1 cellular context compared by ENCODE assay signal in the genomic region with DNA sequence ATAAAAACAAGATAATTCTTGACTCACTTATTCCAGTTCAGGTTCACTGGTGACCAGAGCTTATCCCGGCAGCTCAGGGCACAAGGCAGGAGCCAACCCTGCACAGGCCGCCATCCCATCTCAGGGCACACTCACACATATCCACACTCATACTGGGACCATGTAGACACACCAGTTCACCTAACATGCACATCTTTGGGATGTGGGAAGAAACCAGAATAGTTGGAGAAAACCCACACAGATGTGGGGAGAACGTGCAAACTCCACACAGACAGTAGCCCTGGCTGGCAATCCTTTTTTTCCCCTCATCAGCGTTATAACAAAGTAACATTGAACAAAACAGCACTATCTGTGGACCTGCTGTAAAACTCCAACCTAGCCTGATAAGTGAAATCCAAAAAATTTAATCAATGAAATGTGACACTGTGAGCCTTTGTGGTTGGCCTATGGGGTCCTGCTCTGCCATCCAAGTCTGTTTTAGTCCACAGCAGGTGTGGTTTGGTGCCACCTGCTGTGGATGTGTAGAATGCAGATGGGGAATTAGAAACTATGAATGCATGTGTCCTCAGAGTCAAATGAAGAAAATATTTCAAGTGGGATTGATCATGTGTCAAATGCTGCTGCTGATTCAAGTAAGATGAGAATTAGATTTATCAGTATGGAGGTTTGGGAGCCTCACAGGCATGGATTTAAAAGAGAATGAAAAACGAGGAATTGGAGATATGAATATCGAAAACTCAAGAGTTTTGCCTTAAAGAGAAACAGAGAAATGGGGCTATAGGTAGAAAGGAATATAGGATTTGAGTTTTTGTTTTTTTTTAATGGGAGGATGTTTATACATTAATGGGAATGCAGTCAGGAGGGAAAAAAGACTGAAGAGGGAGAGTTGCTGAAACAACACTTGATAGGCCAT.
TF ChIP-seq lines count a peak whose summit lies in the region.

No MANE protein-coding gene starts in this region.

TF ChIP-seq in A549, 52 proteins besides CTCF, POLR2A, EP300 and RAD21 (continued from another document):
- TF ChIP-seq, protein P1, sequence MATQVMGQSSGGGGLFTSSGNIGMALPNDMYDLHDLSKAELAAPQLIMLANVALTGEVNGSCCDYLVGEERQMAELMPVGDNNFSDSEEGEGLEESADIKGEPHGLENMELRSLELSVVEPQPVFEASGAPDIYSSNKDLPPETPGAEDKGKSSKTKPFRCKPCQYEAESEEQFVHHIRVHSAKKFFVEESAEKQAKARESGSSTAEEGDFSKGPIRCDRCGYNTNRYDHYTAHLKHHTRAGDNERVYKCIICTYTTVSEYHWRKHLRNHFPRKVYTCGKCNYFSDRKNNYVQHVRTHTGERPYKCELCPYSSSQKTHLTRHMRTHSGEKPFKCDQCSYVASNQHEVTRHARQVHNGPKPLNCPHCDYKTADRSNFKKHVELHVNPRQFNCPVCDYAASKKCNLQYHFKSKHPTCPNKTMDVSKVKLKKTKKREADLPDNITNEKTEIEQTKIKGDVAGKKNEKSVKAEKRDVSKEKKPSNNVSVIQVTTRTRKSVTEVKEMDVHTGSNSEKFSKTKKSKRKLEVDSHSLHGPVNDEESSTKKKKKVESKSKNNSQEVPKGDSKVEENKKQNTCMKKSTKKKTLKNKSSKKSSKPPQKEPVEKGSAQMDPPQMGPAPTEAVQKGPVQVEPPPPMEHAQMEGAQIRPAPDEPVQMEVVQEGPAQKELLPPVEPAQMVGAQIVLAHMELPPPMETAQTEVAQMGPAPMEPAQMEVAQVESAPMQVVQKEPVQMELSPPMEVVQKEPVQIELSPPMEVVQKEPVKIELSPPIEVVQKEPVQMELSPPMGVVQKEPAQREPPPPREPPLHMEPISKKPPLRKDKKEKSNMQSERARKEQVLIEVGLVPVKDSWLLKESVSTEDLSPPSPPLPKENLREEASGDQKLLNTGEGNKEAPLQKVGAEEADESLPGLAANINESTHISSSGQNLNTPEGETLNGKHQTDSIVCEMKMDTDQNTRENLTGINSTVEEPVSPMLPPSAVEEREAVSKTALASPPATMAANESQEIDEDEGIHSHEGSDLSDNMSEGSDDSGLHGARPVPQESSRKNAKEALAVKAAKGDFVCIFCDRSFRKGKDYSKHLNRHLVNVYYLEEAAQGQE (IDR thresholded peaks at IDR 0.05): no peak
- no peak for TF ChIP-seq CBX2 (IDR thresholded peaks at IDR 0.05; ENCODE audit: borderline replicate concordance, low read depth)
- 0 out of 2 replicates have a peak, but pooled peaks have one; percentile 34 for TF ChIP-seq POLR2AphosphoS2 (conservative IDR thresholded peaks at IDR 0.05; ENCODE audit: low read length)
- TF ChIP-seq ZC3H11A (IDR thresholded peaks at IDR 0.05): no peak
- no peak for TF ChIP-seq FOXS1 (CRISPR knock-in tag; IDR thresholded peaks at IDR 0.05)
